ENCODE assay signal across 1 cellular context in the genomic region with DNA sequence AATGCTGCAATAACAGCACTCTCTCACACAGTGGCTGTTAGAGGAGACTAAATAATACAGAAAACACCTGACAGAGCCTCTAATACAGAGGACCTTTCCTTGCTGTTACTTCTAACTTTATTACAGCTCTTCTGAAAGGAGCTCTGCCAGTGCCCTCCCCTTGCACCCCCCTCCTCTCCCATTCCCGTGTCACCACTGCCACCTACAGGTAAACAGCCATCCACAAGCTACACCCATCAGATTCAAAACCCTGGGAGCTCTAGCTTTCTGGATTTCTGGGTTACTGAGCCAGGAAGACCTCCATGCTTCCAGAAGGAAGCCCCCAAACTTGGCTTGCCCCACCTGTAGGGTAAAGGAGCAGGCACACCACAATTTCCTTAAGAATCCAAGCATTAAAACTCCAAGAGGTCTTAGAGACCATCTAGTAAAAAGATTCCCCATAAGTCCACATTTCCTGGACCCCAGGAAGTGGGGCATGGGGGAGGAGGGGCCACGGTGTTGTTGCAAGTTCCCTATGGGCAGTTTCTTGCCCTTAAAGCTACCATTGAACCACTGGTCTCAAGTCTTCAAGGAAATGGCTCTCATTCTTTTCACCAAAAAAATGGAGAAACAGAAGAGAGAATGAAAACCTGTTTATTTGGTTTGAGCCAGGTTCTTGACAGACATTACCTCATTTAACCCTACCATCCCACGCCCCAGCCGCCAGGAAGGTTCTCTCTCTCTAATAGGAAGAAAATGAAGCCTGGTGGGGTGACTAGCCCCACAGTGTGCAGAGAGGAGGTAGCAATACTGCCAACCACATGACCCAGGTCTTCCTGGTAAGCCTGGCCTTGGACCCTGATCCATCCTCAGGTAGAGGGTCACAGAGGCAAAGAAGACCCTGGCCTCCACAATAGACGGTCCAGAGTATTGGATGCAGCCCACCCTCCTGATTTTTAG.
TF ChIP-seq lines count a peak whose summit lies in the region.

No MANE protein-coding gene starts in this region.

TF ChIP-seq in HepG2, 621 proteins besides CTCF, POLR2A, EP300 and RAD21 (continued from another document and continues in another):
- peak; percentile 53; the same call in 1 of the 2 replicates for TF ChIP-seq ZNF414 (CRISPR knock-in tag; IDR thresholded peaks at IDR 0.05)
- no peak for TF ChIP-seq ZFY (CRISPR knock-in tag; IDR thresholded peaks at IDR 0.05)
- TF ChIP-seq CREM (IDR thresholded peaks at IDR 0.05) = no peak
- no peak for TF ChIP-seq CREM (CRISPR knock-in tag; IDR thresholded peaks at IDR 0.05)
- no peak for TF ChIP-seq KDM1A (CRISPR knock-in tag; IDR thresholded peaks at IDR 0.05)
- TF ChIP-seq HOXA9 (CRISPR knock-in tag; IDR thresholded peaks at IDR 0.05; ENCODE audit: borderline replicate concordance) = no peak
- TF ChIP-seq, protein P1, sequence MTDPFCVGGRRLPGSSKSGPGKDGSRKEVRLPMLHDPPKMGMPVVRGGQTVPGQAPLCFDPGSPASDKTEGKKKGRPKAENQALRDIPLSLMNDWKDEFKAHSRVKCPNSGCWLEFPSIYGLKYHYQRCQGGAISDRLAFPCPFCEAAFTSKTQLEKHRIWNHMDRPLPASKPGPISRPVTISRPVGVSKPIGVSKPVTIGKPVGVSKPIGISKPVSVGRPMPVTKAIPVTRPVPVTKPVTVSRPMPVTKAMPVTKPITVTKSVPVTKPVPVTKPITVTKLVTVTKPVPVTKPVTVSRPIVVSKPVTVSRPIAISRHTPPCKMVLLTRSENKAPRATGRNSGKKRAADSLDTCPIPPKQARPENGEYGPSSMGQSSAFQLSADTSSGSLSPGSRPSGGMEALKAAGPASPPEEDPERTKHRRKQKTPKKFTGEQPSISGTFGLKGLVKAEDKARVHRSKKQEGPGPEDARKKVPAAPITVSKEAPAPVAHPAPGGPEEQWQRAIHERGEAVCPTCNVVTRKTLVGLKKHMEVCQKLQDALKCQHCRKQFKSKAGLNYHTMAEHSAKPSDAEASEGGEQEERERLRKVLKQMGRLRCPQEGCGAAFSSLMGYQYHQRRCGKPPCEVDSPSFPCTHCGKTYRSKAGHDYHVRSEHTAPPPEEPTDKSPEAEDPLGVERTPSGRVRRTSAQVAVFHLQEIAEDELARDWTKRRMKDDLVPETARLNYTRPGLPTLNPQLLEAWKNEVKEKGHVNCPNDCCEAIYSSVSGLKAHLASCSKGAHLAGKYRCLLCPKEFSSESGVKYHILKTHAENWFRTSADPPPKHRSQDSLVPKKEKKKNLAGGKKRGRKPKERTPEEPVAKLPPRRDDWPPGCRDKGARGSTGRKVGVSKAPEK (CRISPR knock-in tag; IDR thresholded peaks at IDR 0.05; ENCODE audit: borderline replicate concordance) = no peak
- TF ChIP-seq ZNF101 (CRISPR knock-in tag; IDR thresholded peaks at IDR 0.05; ENCODE audit: borderline replicate concordance, low read depth) = no peak
- TF ChIP-seq, protein P2, sequence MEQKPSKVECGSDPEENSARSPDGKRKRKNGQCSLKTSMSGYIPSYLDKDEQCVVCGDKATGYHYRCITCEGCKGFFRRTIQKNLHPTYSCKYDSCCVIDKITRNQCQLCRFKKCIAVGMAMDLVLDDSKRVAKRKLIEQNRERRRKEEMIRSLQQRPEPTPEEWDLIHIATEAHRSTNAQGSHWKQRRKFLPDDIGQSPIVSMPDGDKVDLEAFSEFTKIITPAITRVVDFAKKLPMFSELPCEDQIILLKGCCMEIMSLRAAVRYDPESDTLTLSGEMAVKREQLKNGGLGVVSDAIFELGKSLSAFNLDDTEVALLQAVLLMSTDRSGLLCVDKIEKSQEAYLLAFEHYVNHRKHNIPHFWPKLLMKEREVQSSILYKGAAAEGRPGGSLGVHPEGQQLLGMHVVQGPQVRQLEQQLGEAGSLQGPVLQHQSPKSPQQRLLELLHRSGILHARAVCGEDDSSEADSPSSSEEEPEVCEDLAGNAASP (CRISPR knock-in tag; IDR thresholded peaks at IDR 0.05; ENCODE audit: borderline replicate concordance) = no peak; the same call in 1 of the 2 replicates
- no peak for TF ChIP-seq ZNF644 (CRISPR knock-in tag; IDR thresholded peaks at IDR 0.05; ENCODE audit: low read depth)
- no peak for TF ChIP-seq JUND (CRISPR knock-in tag; IDR thresholded peaks at IDR 0.05)
- TF ChIP-seq GTF2F1 (IDR thresholded peaks at IDR 0.05; ENCODE audit: low read length) = no peak
- TF ChIP-seq NONO (IDR thresholded peaks at IDR 0.05) = no peak
- no peak for TF ChIP-seq NONO (CRISPR knock-in tag; conservative IDR thresholded peaks at IDR 0.05)
- TF ChIP-seq ZNF12 (CRISPR knock-in tag; IDR thresholded peaks at IDR 0.05) = no peak
- TF ChIP-seq, protein P3, sequence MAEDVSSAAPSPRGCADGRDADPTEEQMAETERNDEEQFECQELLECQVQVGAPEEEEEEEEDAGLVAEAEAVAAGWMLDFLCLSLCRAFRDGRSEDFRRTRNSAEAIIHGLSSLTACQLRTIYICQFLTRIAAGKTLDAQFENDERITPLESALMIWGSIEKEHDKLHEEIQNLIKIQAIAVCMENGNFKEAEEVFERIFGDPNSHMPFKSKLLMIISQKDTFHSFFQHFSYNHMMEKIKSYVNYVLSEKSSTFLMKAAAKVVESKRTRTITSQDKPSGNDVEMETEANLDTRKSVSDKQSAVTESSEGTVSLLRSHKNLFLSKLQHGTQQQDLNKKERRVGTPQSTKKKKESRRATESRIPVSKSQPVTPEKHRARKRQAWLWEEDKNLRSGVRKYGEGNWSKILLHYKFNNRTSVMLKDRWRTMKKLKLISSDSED (CRISPR knock-in tag; IDR thresholded peaks at IDR 0.05) = no peak
- TF ChIP-seq ZNF331 (CRISPR knock-in tag; IDR thresholded peaks at IDR 0.05) = no peak
- TF ChIP-seq, protein P4, sequence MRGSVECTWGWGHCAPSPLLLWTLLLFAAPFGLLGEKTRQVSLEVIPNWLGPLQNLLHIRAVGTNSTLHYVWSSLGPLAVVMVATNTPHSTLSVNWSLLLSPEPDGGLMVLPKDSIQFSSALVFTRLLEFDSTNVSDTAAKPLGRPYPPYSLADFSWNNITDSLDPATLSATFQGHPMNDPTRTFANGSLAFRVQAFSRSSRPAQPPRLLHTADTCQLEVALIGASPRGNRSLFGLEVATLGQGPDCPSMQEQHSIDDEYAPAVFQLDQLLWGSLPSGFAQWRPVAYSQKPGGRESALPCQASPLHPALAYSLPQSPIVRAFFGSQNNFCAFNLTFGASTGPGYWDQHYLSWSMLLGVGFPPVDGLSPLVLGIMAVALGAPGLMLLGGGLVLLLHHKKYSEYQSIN (CRISPR knock-in tag; IDR thresholded peaks at IDR 0.05; ENCODE audit: borderline replicate concordance) = no peak
- no peak for TF ChIP-seq YEATS4 (CRISPR knock-in tag; IDR thresholded peaks at IDR 0.05; ENCODE audit: borderline replicate concordance)
- TF ChIP-seq, protein P5, sequence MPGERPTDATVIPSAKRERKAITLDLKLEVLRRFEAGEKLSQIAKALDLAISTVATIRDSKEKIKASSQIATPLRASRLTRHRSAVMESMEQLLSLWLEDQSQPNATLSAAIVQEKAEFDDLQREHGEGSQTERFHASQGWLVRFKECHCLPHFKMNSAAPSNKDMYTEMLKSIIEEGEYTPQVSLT (CRISPR knock-in tag; IDR thresholded peaks at IDR 0.05; ENCODE audit: borderline replicate concordance, low read depth) = 0 out of 2 replicates have a peak, but pooled peaks have one; percentile 39
- TF ChIP-seq ZBTB49 (CRISPR knock-in tag; IDR thresholded peaks at IDR 0.05; ENCODE audit: borderline replicate concordance) = no peak
- TF ChIP-seq, protein P6, sequence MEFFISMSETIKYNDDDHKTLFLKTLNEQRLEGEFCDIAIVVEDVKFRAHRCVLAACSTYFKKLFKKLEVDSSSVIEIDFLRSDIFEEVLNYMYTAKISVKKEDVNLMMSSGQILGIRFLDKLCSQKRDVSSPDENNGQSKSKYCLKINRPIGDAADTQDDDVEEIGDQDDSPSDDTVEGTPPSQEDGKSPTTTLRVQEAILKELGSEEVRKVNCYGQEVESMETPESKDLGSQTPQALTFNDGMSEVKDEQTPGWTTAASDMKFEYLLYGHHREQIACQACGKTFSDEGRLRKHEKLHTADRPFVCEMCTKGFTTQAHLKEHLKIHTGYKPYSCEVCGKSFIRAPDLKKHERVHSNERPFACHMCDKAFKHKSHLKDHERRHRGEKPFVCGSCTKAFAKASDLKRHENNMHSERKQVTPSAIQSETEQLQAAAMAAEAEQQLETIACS (CRISPR knock-in tag; IDR thresholded peaks at IDR 0.05) = no peak
- TF ChIP-seq ZNF501 (CRISPR knock-in tag; IDR thresholded peaks at IDR 0.05) = 0 out of 2 replicates have a peak, but pooled peaks have one; percentile 44
- no peak for TF ChIP-seq NFE2L2 (IDR thresholded peaks at IDR 0.05; ENCODE audit: low read length)
- TF ChIP-seq ARNT (IDR thresholded peaks at IDR 0.05) = no peak
- TF ChIP-seq ZBTB7A (CRISPR knock-in tag; IDR thresholded peaks at IDR 0.05) = 0 out of 2 replicates have a peak, but pooled peaks have one; percentile 14
- TF ChIP-seq GPBP1L1 (CRISPR knock-in tag; IDR thresholded peaks at IDR 0.05) = no peak
- TF ChIP-seq YEATS2 (CRISPR knock-in tag; IDR thresholded peaks at IDR 0.05; ENCODE audit: borderline replicate concordance) = no peak
- TF ChIP-seq ZNF616 (CRISPR knock-in tag; IDR thresholded peaks at IDR 0.05; ENCODE audit: low read depth) = no peak
- no peak for TF ChIP-seq HDAC1 (CRISPR knock-in tag; IDR thresholded peaks at IDR 0.05)
- no peak for TF ChIP-seq ZXDC (CRISPR knock-in tag; IDR thresholded peaks at IDR 0.05)
- TF ChIP-seq, protein P7, sequence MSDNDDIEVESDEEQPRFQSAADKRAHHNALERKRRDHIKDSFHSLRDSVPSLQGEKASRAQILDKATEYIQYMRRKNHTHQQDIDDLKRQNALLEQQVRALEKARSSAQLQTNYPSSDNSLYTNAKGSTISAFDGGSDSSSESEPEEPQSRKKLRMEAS (IDR thresholded peaks at IDR 0.05) = peak; percentile 21; the same call in 1 of the 2 replicates
- no peak for TF ChIP-seq SCMH1 (CRISPR knock-in tag; IDR thresholded peaks at IDR 0.05; ENCODE audit: borderline replicate concordance)
- no peak for TF ChIP-seq ATF2 (CRISPR knock-in tag; IDR thresholded peaks at IDR 0.05)
- TF ChIP-seq ZNF136 (CRISPR knock-in tag; IDR thresholded peaks at IDR 0.05; ENCODE audit: low read depth) = no peak
- TF ChIP-seq ATF7 (IDR thresholded peaks at IDR 0.05) = no peak
- no peak for TF ChIP-seq ATF7 (CRISPR knock-in tag; IDR thresholded peaks at IDR 0.05)
- no peak for TF ChIP-seq BRCA1 (CRISPR knock-in tag; IDR thresholded peaks at IDR 0.05)
- TF ChIP-seq CEBPB (IDR thresholded peaks at IDR 0.05; ENCODE audit: borderline replicate concordance, low read depth, low read length) = no peak
